Comparison of ENCODE assay signal across 8 cellular contexts in genomic region chr22:46587492-46588278, GRCh38. TPM values are rescaled to one million over a fixed set of nuclear protein-coding genes. Genes with fewer than 3 reads are reported as not detected.
DNase-seq lines count a peak whose midpoint lies in the region; ATAC-seq and TF ChIP-seq lines count a peak whose summit lies in the region.

No MANE protein-coding gene starts in this region.

- peaks cover 5% of the 10 kb centered on the region for H3K4me1 ChIP-seq in osteoblast (ENCODE audit: insufficient read depth, low read length)

- H3K4me3 ChIP-seq in osteoblast (ENCODE audit: insufficient read depth, low read length) = no peak overlapping the region

- peaks cover 15% of the 10 kb centered on the region for H3K79me2 ChIP-seq in osteoblast (ENCODE audit: insufficient read depth, low read length)

- no peaks in the 10 kb centered on the region for H3K36me3 ChIP-seq in osteoblast (ENCODE audit: insufficient read depth, low read length)

- no peak overlapping the region for H3K4me2 ChIP-seq in osteoblast (ENCODE audit: insufficient read depth, low read length)

- H2AFZ ChIP-seq in osteoblast (ENCODE audit: low read length) = no peak overlapping the region

- H3K27ac ChIP-seq in osteoblast (ENCODE audit: low read depth, low read length) = no peak overlapping the region

- H3K27me3 ChIP-seq in osteoblast (ENCODE audit: insufficient read depth, low read length) = no peaks in the 10 kb centered on the region

- H4K20me1 ChIP-seq in osteoblast (ENCODE audit: insufficient read depth, low read length) = peaks cover 35% of the 10 kb centered on the region

- peak; percentile 35 for DNase-seq in stimulated activated CD4-positive, alpha-beta T cell treated with anti-CD3 and anti-CD28 coated beads, Interleukin-15, amount 100 ng/mL, for 24 hours
- DNase-seq in stimulated activated CD4-positive, alpha-beta T cell treated with anti-CD3 and anti-CD28 coated beads, Interleukin-1b, Interleukin-23, amount 100 ng/mL, for 48 hours = no peak
- DNase-seq in activated T-cell treated with anti-CD3 and anti-CD28 coated beads, Interleukin-2, amount 50 U/mL, for 48 hours = peak; percentile 40 to 43
- peak; percentile 85 for DNase-seq in osteoblast (ENCODE audit: insufficient read length, low spot score, missing footprints)
- no peak for DNase-seq in SHP77 (lab: John Stamatoyannopoulos, UW)
- DNase-seq in retina = no peak
- DNase-seq in UCSD-AML1 (lab: John Stamatoyannopoulos, UW; ENCODE audit: unreplicated experiment) = no peak

- no peak for TF ChIP-seq CTCF in osteoblast (IDR thresholded peaks at IDR 0.05; ENCODE audit: extremely low read depth, low read depth, low read length)

- ATAC-seq in HG03280 (IDR thresholded peaks at IDR 0.05; ENCODE audit: unreplicated experiment) = peak; percentile 48

- H3K9me3 ChIP-seq in osteoblast (ENCODE audit: low read depth, low read length) = no peaks in the 10 kb centered on the region

RNA-seq across cellular contexts. Expression of gene GRAMD4, which starts 32.5 kb away (rescaled TPM):
- 16.8 and 17.0 TPM in 2 replicates for total RNA-seq in osteoblast

RNA-seq across cellular contexts. Expression of gene CELSR1, which starts 50.3 kb away (rescaled TPM):
- 2.7 and 3.6 TPM in 2 replicates for total RNA-seq in osteoblast

Comparison
In these comparisons a context has a peak if more than half of its experiments do, and no peak if none do; other contexts are left out.
1. DNase-seq: peak in stimulated activated CD4-positive, alpha-beta T cell treated with anti-CD3 and anti-CD28 coated beads, Interleukin-15, amount 100 ng/mL, for 24 hours (single experiment), activated T-cell treated with anti-CD3 and anti-CD28 coated beads, Interleukin-2, amount 50 U/mL, for 48 hours (2 of 2) and osteoblast (single experiment); none in stimulated activated CD4-positive, alpha-beta T cell treated with anti-CD3 and anti-CD28 coated beads, Interleukin-1b, Interleukin-23, amount 100 ng/mL, for 48 hours (single experiment), SHP77 (0 of 2), retina (single experiment) and UCSD-AML1 (single experiment).